In genomic region chr5:74519161-74519571, GRCh38 we compare ENCODE assay signal across 1 cellular context.
TF ChIP-seq lines count a peak whose summit lies in the region.

No MANE protein-coding gene starts in this region.

TF ChIP-seq in H1, 55 proteins besides CTCF, POLR2A, EP300 and RAD21 (continued from another document):
- TF ChIP-seq CTBP2 (IDR thresholded peaks at IDR 0.05; ENCODE audit: borderline replicate concordance, insufficient read depth, insufficient read length, low read length): no peak
- no peak for TF ChIP-seq KDM5A (IDR thresholded peaks at IDR 0.05; ENCODE audit: low read length)
- TF ChIP-seq JUN (IDR thresholded peaks at IDR 0.05; ENCODE audit: low read depth, low read length): no peak
- no peak for TF ChIP-seq RFX5 (IDR thresholded peaks at IDR 0.05; ENCODE audit: borderline replicate concordance, low read depth, low read length)
